Comparison of ENCODE assay signal across 21 cellular contexts in the genomic region with DNA sequence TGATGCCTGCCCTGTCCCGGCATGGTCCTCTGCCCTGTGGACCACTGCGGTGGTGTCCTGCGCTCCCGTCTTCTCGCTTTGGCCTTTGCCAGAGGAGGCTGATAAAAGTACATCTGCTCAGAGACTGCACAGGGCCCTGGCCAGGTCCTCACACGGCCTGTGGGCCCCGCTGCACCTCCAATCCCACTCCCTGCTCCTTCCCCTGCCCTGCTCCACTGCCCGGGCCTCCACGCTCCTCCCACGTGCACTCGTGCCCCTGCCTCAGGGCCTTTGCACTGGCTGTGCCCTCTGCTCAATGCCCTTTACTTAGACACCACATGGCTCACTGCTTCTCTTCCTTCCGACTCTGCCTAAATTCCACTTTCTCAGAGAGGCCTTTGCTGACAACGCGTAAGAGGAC.
"Had no signal": no experiment of that assay in that cellular context is flagged by ENCODE, and none has a peak within 500 bp of the region (broad histone marks: within the 10 kb centered on the region; RNA-seq: fewer than 3 reads in every experiment).

No MANE protein-coding gene starts in this region.

- H3K9me3 Mint-ChIP-seq: activated CD8-positive, alpha-beta T cell treated with anti-CD3 and anti-CD28 coated beads for 36 hours; activated T-cell treated with anti-CD3 and anti-CD28 coated beads, Interleukin-2, amount 50 U/mL, for 72 hours; activated T-helper 2 cell treated with anti-CD3 and anti-CD28 coated beads, Interferon-gamma antibody, Interleukin-2, Interleukin-4, amounts not matched to agents 10 μg/mL and 5 μg/mL and 100 μg/mL, durations not matched to agents 14 hours and 24 hours and 36 hours; central memory CD8-positive, alpha-beta T cell had no signal

- DNase-seq: activated CD4-positive, alpha-beta T cell treated with anti-CD3 and anti-CD28 coated beads for 36 hours; activated CD4-positive, CD25-positive, alpha-beta regulatory T cell; activated CD8-positive, alpha-beta memory T cell treated with anti-CD3 and anti-CD28 coated beads, Interleukin-2, amount 50 U/mL, for 4 hours; activated CD8-positive, alpha-beta T cell treated with anti-CD3 and anti-CD28 coated beads for 36 hours; activated gamma-delta T cell treated with Interleukin-2 at 50 U/mL for 16 hours; activated naive CD4-positive, alpha-beta T cell treated with anti-CD3 and anti-CD28 coated beads, Interleukin-2, amount 50 U/mL, for 16 hours; activated T-cell treated with anti-CD3 and anti-CD28 coated beads, Interleukin-2, amount 50 U/mL, for 72 hours; body of pancreas; Karpas-422; MM.1S; NCI-H1105; NCI-H1436; NCI-H187; NCI-H2081; NCI-H446; PC-3; SHP77 treated with DMSO at 0.1 percent for 48 hours; T-helper 17 cell; T-helper 9 cell had no signal

- H3K27me3 Mint-ChIP-seq: activated CD4-positive, alpha-beta T cell treated with anti-CD3 and anti-CD28 coated beads for 36 hours; activated CD8-positive, alpha-beta T cell treated with anti-CD3 and anti-CD28 coated beads for 36 hours had no signal

- H3K27ac Mint-ChIP-seq: activated CD4-positive, alpha-beta T cell treated with anti-CD3 and anti-CD28 coated beads for 36 hours; activated CD8-positive, alpha-beta T cell treated with anti-CD3 and anti-CD28 coated beads for 36 hours; activated T-cell treated with anti-CD3 and anti-CD28 coated beads, Interleukin-2, amount 50 U/mL, for 72 hours; activated T-helper 2 cell treated with anti-CD3 and anti-CD28 coated beads, Interferon-gamma antibody, Interleukin-2, Interleukin-4, amounts not matched to agents 10 μg/mL and 5 μg/mL and 100 μg/mL, durations not matched to agents 14 hours and 24 hours and 36 hours; T-helper 17 cell had no signal

- H3K4me1 ChIP-seq: body of pancreas had no signal

- H3K27me3 ChIP-seq: body of pancreas had no signal

- H3K4me3 Mint-ChIP-seq: activated CD4-positive, alpha-beta T cell treated with anti-CD3 and anti-CD28 coated beads for 36 hours; activated CD8-positive, alpha-beta T cell treated with anti-CD3 and anti-CD28 coated beads for 36 hours; activated T-cell treated with anti-CD3 and anti-CD28 coated beads, Interleukin-2, amount 50 U/mL, for 72 hours; central memory CD8-positive, alpha-beta T cell; T-helper 17 cell had no signal

- H3K9me3 ChIP-seq: body of pancreas had no signal

- H3K27ac ChIP-seq: body of pancreas had no signal

- ATAC-seq: activated CD4-positive, alpha-beta T cell treated with anti-CD3 and anti-CD28 coated beads for 36 hours; activated CD8-positive, alpha-beta T cell treated with anti-CD3 and anti-CD28 coated beads for 36 hours; activated T-cell treated with anti-CD3 and anti-CD28 coated beads, Interleukin-2, amount 50 U/mL, for 72 hours; body of pancreas; PC-3; T-helper 17 cell had no signal

- H3K4me3 ChIP-seq: body of pancreas had no signal
